In the genomic region with DNA sequence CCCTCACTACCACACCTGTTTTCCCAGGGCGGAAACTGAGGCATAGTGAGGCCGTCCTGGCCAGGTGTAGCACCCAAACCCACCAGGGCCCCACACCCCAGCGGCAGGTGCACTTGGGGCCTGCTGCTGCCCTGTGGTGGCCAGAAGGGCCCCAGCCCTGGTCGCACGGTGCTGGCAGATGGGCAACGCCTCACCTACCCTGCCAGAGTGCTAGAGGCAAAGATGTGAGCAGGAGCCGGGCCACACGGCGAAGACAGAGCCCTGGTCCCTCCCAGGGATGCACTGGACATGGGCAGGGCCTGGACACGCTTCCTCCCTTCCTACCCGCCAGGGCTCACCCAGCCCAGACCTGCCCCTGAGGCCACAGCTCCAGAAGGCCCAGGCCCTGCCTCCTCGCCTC, we compare ENCODE assay signal across 26 cellular contexts.
"Had no signal": no experiment of that assay in that cellular context is flagged by ENCODE, and none has a peak within 500 bp of the region (broad histone marks: within the 10 kb centered on the region; RNA-seq: fewer than 3 reads in every experiment).

No MANE protein-coding gene starts in this region.

- H3K27me3 ChIP-seq: gastrocnemius medialis, left lung had no signal

- H3K27ac ChIP-seq: coronary artery, epithelial cell of prostate, esophagus squamous epithelium, gastrocnemius medialis, heart right ventricle, left lung, lower lobe of right lung had no signal

- H3K4me1 ChIP-seq: esophagus squamous epithelium, gastrocnemius medialis, heart right ventricle, left lung had no signal

- H3K4me3 ChIP-seq: coronary artery, esophagus squamous epithelium, gastrocnemius medialis, heart right ventricle, left lung, lower lobe of right lung, mucosa of descending colon had no signal

- ATAC-seq: effector memory CD8-positive, alpha-beta T cell; esophagus mucosa; gastrocnemius medialis; heart right ventricle; left cardiac atrium; left lung; left ventricle myocardium superior; lower lobe of right lung; mucosa of descending colon had no signal

- H3K9me3 ChIP-seq: esophagus squamous epithelium, gastrocnemius medialis, heart right ventricle, left lung, lower lobe of right lung, mucosa of descending colon had no signal

- FAIRE-seq: colon, endometrium, islet of Langerhans, keratinocyte had no signal

- H3K36me3 ChIP-seq: esophagus squamous epithelium, gastrocnemius medialis, heart right ventricle, left lung, lower lobe of right lung had no signal

- DNase-seq: effector CD8-positive, alpha-beta T cell; effector memory CD8-positive, alpha-beta T cell; endodermal cell; erythroblast; esophagus squamous epithelium; foreskin fibroblast; foreskin melanocyte; gastrocnemius medialis; glutamatergic neuron; head of caudate nucleus; heart right ventricle; hippocampal formation; left cardiac atrium; left lung; left ventricle myocardium superior; lower lobe of right lung; mesenchymal stem cell; mucosa of descending colon; naive B cell had no signal
